1 cellular context compared by ENCODE assay signal in the genomic region with DNA sequence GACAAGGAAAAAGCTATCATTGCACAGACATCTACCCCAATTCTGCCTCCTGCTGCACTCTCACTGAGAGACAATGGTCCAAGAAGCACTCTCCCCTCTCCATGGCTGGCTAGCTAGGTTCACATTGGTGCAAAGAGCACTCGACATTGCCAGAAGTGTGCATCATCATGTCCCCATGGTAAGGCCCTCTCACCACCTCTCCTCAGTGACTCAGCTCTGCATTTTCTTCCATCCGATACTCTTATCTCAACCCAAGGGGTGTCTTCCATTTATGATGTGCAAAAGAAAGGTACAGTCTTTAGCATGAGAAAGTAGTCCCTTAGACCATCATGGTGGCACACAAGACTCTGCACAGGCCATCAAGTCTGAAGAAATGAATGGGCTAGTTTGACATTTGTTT.
A peak's percentile ranks its signal among the peaks of the same experiment; 100 is the strongest.
TF ChIP-seq lines count a peak whose summit lies in the region.

No MANE protein-coding gene starts in this region.

TF ChIP-seq in K562, 482 proteins besides CTCF, POLR2A, EP300 and RAD21:
- TF ChIP-seq SIRT6 (IDR thresholded peaks at IDR 0.05; ENCODE audit: low read depth, low read length) (no peak), NFE2 (IDR thresholded peaks at IDR 0.05; ENCODE audit: low read depth) (peak; percentile 52; the same call in 1 of the 2 replicates), ZFP36 (IDR thresholded peaks at IDR 0.05; ENCODE audit: low read depth, low read length, partially characterized antibody) (peak; percentile 52)
